1 cellular context compared by ENCODE assay signal in genomic region chr3:126356373-126357298, GRCh38.
TF ChIP-seq lines count a peak whose summit lies in the region.

No MANE protein-coding gene starts in this region.

TF ChIP-seq in HepG2, 621 proteins besides CTCF, POLR2A, EP300 and RAD21 (continues in another document):
- TF ChIP-seq AHDC1 (CRISPR knock-in tag; IDR thresholded peaks at IDR 0.05; ENCODE audit: borderline replicate concordance) (no peak), ZNF883 (CRISPR knock-in tag; IDR thresholded peaks at IDR 0.05; ENCODE audit: not compliant biosample characterization) (peak; percentile 13), RBAK (CRISPR knock-in tag; IDR thresholded peaks at IDR 0.05) (no peak), TFDP1 (CRISPR knock-in tag; IDR thresholded peaks at IDR 0.05; ENCODE audit: borderline replicate concordance) (0 out of 2 replicates have a peak, but pooled peaks have one; percentile 7), ZNF75D (CRISPR knock-in tag; IDR thresholded peaks at IDR 0.05; ENCODE audit: borderline replicate concordance) (no peak), ZSCAN31 (CRISPR knock-in tag; IDR thresholded peaks at IDR 0.05; ENCODE audit: low read depth) (0 out of 2 replicates have a peak, but pooled peaks have one; percentile 8), ZNF30 (CRISPR knock-in tag; IDR thresholded peaks at IDR 0.05) (no peak), CEBPG (CRISPR knock-in tag; IDR thresholded peaks at IDR 0.05) (no peak), ZNF850 (CRISPR knock-in tag; conservative IDR thresholded peaks at IDR 0.05) (0 out of 2 replicates have a peak, but pooled peaks have one; percentile 34), MBD4 (IDR thresholded peaks at IDR 0.05; ENCODE audit: borderline replicate concordance, low read length) (no peak), ZNF253 (CRISPR knock-in tag; IDR thresholded peaks at IDR 0.05; ENCODE audit: borderline replicate concordance) (0 out of 2 replicates have a peak, but pooled peaks have one; percentile 4), ATRX (CRISPR knock-in tag; IDR thresholded peaks at IDR 0.05; ENCODE audit: borderline replicate concordance) (no peak), MXD1 (CRISPR knock-in tag; IDR thresholded peaks at IDR 0.05) (0 out of 2 replicates have a peak, but pooled peaks have one; percentile 11), HOXA9 (CRISPR knock-in tag; IDR thresholded peaks at IDR 0.05; ENCODE audit: borderline replicate concordance) (0 out of 2 replicates have a peak, but pooled peaks have one; percentile 21), YEATS4 (CRISPR knock-in tag; IDR thresholded peaks at IDR 0.05; ENCODE audit: borderline replicate concordance) (peak; percentile 0; the same call in 1 of the 2 replicates), NR1H2 (CRISPR knock-in tag; IDR thresholded peaks at IDR 0.05; ENCODE audit: borderline replicate concordance, low read depth) (peak; percentile 46), NFRKB (IDR thresholded peaks at IDR 0.05) (no peak), PBX3 (CRISPR knock-in tag; IDR thresholded peaks at IDR 0.05; ENCODE audit: borderline replicate concordance) (no peak), ZNF317 (CRISPR knock-in tag; IDR thresholded peaks at IDR 0.05) (peak; percentile 34; the same call in 1 of the 2 replicates), ZC3H4 (CRISPR knock-in tag; IDR thresholded peaks at IDR 0.05; ENCODE audit: borderline replicate concordance) (0 out of 2 replicates have a peak, but pooled peaks have one; percentile 56), HNRNPLL (IDR thresholded peaks at IDR 0.05; ENCODE audit: low read depth, low read length, poor library complexity, severe bottlenecking) (peak; percentile 1), KDM5B (CRISPR knock-in tag; IDR thresholded peaks at IDR 0.05; ENCODE audit: borderline replicate concordance) (peak; percentile 6; the same call in 1 of the 2 replicates), ZNF687 (CRISPR knock-in tag; IDR thresholded peaks at IDR 0.05) (peak; percentile 68), RBFOX2 (IDR thresholded peaks at IDR 0.05; ENCODE audit: low read depth, low read length) (peak; percentile 67), UBTF (CRISPR knock-in tag; IDR thresholded peaks at IDR 0.05) (peak; percentile 42; the same call in 1 of the 2 replicates), HDAC1 (CRISPR knock-in tag; IDR thresholded peaks at IDR 0.05) (peak; percentile 4; the same call in 1 of the 2 replicates), GMEB2 (CRISPR knock-in tag; IDR thresholded peaks at IDR 0.05; ENCODE audit: low read depth) (no peak), MYNN (CRISPR knock-in tag; IDR thresholded peaks at IDR 0.05; ENCODE audit: low read depth) (peak; percentile 99), ISX (CRISPR knock-in tag; conservative IDR thresholded peaks at IDR 0.05) (no peak), TGIF2 (CRISPR knock-in tag; IDR thresholded peaks at IDR 0.05) (no peak; the same call in 1 of the 2 replicates), ARID3A (IDR thresholded peaks at IDR 0.05; ENCODE audit: low read depth, low read length) (no peak), AGO2 (optimal IDR thresholded peaks at IDR 0.05; ENCODE audit: low read depth, low read length) (peak; percentile 23), ZNF782 (CRISPR knock-in tag; IDR thresholded peaks at IDR 0.05; ENCODE audit: borderline replicate concordance) (peak; percentile 34; the same call in 1 of the 2 replicates), EED (CRISPR knock-in tag; IDR thresholded peaks at IDR 0.05) (0 out of 2 replicates have a peak, but pooled peaks have one; percentile 45), ZNF383 (CRISPR knock-in tag; IDR thresholded peaks at IDR 0.05; ENCODE audit: borderline replicate concordance) (no peak), ZNF552 (CRISPR knock-in tag; IDR thresholded peaks at IDR 0.05; ENCODE audit: borderline replicate concordance) (0 out of 2 replicates have a peak, but pooled peaks have one; percentile 26), HIC2 (CRISPR knock-in tag; IDR thresholded peaks at IDR 0.05; ENCODE audit: low read depth) (peak; percentile 40; the same call in 1 of the 2 replicates), ZNF547 (CRISPR knock-in tag; IDR thresholded peaks at IDR 0.05) (no peak), GPN1 (CRISPR knock-in tag; IDR thresholded peaks at IDR 0.05; ENCODE audit: borderline replicate concordance) (no peak), ZC3H13 (CRISPR knock-in tag; IDR thresholded peaks at IDR 0.05) (0 out of 2 replicates have a peak, but pooled peaks have one; percentile 43)
